In genomic region chr11:123478352-123478986, GRCh38 we compare ENCODE assay signal across 8 cellular contexts. TPM values are rescaled to one million over a fixed set of nuclear protein-coding genes. Genes with fewer than 3 reads are reported as not detected.
DNase-seq lines count a peak whose midpoint lies in the region; ATAC-seq and TF ChIP-seq lines count a peak whose summit lies in the region.

No MANE protein-coding gene starts in this region.

- no peak overlapping the region for H4K91ac ChIP-seq in trophoblast cell (ENCODE audit: low read depth, low read length)

- ATAC-seq in DND-41 (ENCODE audit: insufficient read depth, low read depth) (peak; percentile 83), GM19467 (IDR thresholded peaks at IDR 0.05; ENCODE audit: unreplicated experiment) (no peak), HG02763 (IDR thresholded peaks at IDR 0.05; ENCODE audit: unreplicated experiment) (no peak)
- ATAC-seq in activated naive CD8-positive, alpha-beta T cell treated with anti-CD3 and anti-CD28 coated beads, Interleukin-2, amount 50 U/mL, for 24 hours, result peak; percentile 27

- H3K18ac ChIP-seq in trophoblast cell (ENCODE audit: low read length), result no peak overlapping the region

- peaks cover 50% of the 10 kb centered on the region for H3K4me1 Mint-ChIP-seq in activated naive CD8-positive, alpha-beta T cell treated with anti-CD3 and anti-CD28 coated beads, Interleukin-2, amount 50 U/mL, for 24 hours

- H3K14ac ChIP-seq in trophoblast cell (ENCODE audit: low read length), result no peak overlapping the region

- no peaks in the 10 kb centered on the region for H3K9me3 Mint-ChIP-seq in activated naive CD8-positive, alpha-beta T cell treated with anti-CD3 and anti-CD28 coated beads, Interleukin-2, amount 50 U/mL, for 24 hours

- H2BK12ac ChIP-seq in trophoblast cell (ENCODE audit: low read length), result no peak overlapping the region

- no peak overlapping the region for H2BK120ac ChIP-seq in trophoblast cell (ENCODE audit: insufficient read depth, low read length, poor library complexity)

- no peak overlapping the region for H3K4me2 ChIP-seq in DND-41 (ENCODE audit: insufficient read depth, low read length)
- peak overlapping the region; percentile 58 for H3K4me2 ChIP-seq in OCI-LY7 (ENCODE audit: low read length)
- no peak overlapping the region for H3K4me2 ChIP-seq in trophoblast cell (ENCODE audit: low read length)

- no peaks in the 10 kb centered on the region for H3K9me2 ChIP-seq in OCI-LY7 (ENCODE audit: insufficient read depth, low read length)

- POLR2A ChIA-PET in OCI-LY7 (lab: Charles Lee), result interaction anchor here (0.6 kb wide), 1 partner anchor 12 kb away, joined by 3 read pairs; no protein-coding TSS in a partner anchor

- H3K36me3 ChIP-seq in DND-41 (ENCODE audit: insufficient read depth, low read length) (0 out of 2 replicates have a peak, but pooled peaks cover 4% of the 10 kb centered on the region), OCI-LY7 (ENCODE audit: insufficient read depth, low read length) (no peaks in the 10 kb centered on the region), cardiac muscle cell (no peaks in the 10 kb centered on the region), trophoblast cell (ENCODE audit: control insufficient read depth in 1 of 2, insufficient read depth in 2 of 2, low read length in 2 of 2) (no peaks in the 10 kb centered on the region)

- no CpG with 5 or more reads among the region's 5 CpGs for WGBS in trophoblast cell (ENCODE audit: extremely low coverage, insufficient coverage, insufficient read length)

- H4K8ac ChIP-seq in trophoblast cell (ENCODE audit: low read depth, low read length), result peak overlapping the region; percentile 71

- no peak overlapping the region for H3K4me3 ChIP-seq in DND-41 (ENCODE audit: low read depth in 1 of 2, low read length in 2 of 2)
- no peak overlapping the region for H3K4me3 ChIP-seq in OCI-LY7 (ENCODE audit: low read depth, low read length, poor library complexity, severe bottlenecking)
- no peak overlapping the region for H3K4me3 ChIP-seq in cardiac muscle cell
- no peak overlapping the region for H3K4me3 ChIP-seq in trophoblast cell (ENCODE audit: low read depth, low read length)

- H3K36me3 Mint-ChIP-seq in activated naive CD8-positive, alpha-beta T cell treated with anti-CD3 and anti-CD28 coated beads, Interleukin-2, amount 50 U/mL, for 24 hours (ENCODE audit: low read depth), result peaks cover 11% of the 10 kb centered on the region

- H3K27ac ChIP-seq in DND-41 (ENCODE audit: low read length) (no peak overlapping the region), OCI-LY7 (ENCODE audit: low read depth, low read length, poor library complexity, severe bottlenecking) (no peak overlapping the region), cardiac muscle cell (no peak overlapping the region), trophoblast cell (ENCODE audit: low read depth, low read length) (no peak overlapping the region)

- H3K27ac Mint-ChIP-seq in activated naive CD8-positive, alpha-beta T cell treated with anti-CD3 and anti-CD28 coated beads, Interleukin-2, amount 50 U/mL, for 24 hours, result no peak overlapping the region

- intact Hi-C loops in OCI-LY7 (cut with micrococcal nuclease; ENCODE audit: unreplicated experiment), result loop anchor here (1.0 to 5.0 kb wide), 5 partner anchors 72 to 376 kb away; no protein-coding TSS in a partner anchor

- DNase-seq in DND-41, result peak; percentile 43
- peak; percentile 90 for DNase-seq in KBM-7
- DNase-seq in OCI-LY7 (ENCODE audit: low spot score), result peak; percentile 67
- DNase-seq in activated naive CD8-positive, alpha-beta T cell treated with anti-CD3 and anti-CD28 coated beads, Interleukin-2, amount 50 U/mL, for 24 hours, result no peak
- peak; percentile 84 to 89 for DNase-seq in cardiac muscle cell (ENCODE audit: low read depth in 1 of 2, low spot score in 1 of 2)
- DNase-seq in trophoblast cell, result peak; percentile 25 to 85

- H3K4ac ChIP-seq in trophoblast cell (ENCODE audit: low read depth, low read length), result no peak overlapping the region

- CTCF ChIA-PET in OCI-LY7 (lab: Charles Lee; ENCODE audit: unreplicated experiment), result interaction anchor here (1.0 kb wide), 1 partner anchor 368 kb away, joined by 4 read pairs; no protein-coding TSS in a partner anchor

- H2AK5ac ChIP-seq in trophoblast cell (ENCODE audit: low read length), result no peak overlapping the region

- H4K20me1 ChIP-seq in DND-41 (ENCODE audit: insufficient read depth, low read length), result peaks cover 11% of the 10 kb centered on the region; the same call in 1 of the 2 replicates
- no peaks in the 10 kb centered on the region for H4K20me1 ChIP-seq in OCI-LY7 (ENCODE audit: insufficient read depth, low read length)

- TF ChIP-seq CTCF in DND-41 (IDR thresholded peaks at IDR 0.05; ENCODE audit: borderline replicate concordance, extremely low read depth, low read length, poor library complexity, severe bottlenecking), result peak; percentile 77
- TF ChIP-seq CTCF in OCI-LY7 (conservative IDR thresholded peaks at IDR 0.05; ENCODE audit: low read length), result peak; percentile 94
- peak; percentile 69 for TF ChIP-seq CTCF in cardiac muscle cell (IDR thresholded peaks at IDR 0.05; ENCODE audit: low read depth, low read length)

- in situ Hi-C loops in KBM-7 (cut with MboI; ENCODE audit: low pct_unique_long_range_greater_than_20kb, low sequenced_read_pairs), result no loop called here

- H4K12ac ChIP-seq in trophoblast cell (ENCODE audit: low read depth, low read length), result no peak overlapping the region

- BruUV-seq in OCI-LY7 (replicated peaks; lab: Mats Ljungman, UMichigan), result no TSS peak

- H3K9me3 ChIP-seq in DND-41 (ENCODE audit: insufficient read depth, low read length, severe bottlenecking), result no peaks in the 10 kb centered on the region
- no peaks in the 10 kb centered on the region for H3K9me3 ChIP-seq in OCI-LY7 (ENCODE audit: low read length)
- H3K9me3 ChIP-seq in cardiac muscle cell (ENCODE audit: low read depth), result no peaks in the 10 kb centered on the region
- no peaks in the 10 kb centered on the region for H3K9me3 ChIP-seq in trophoblast cell (ENCODE audit: insufficient read depth, low read depth, low read length)

- H3K23ac ChIP-seq in trophoblast cell (ENCODE audit: low read length), result no peak overlapping the region

- H3K4me1 ChIP-seq in DND-41 (ENCODE audit: insufficient read depth, low read length) (no peaks in the 10 kb centered on the region), OCI-LY7 (ENCODE audit: insufficient read depth, low read length, poor library complexity, severe bottlenecking) (peaks cover 11% of the 10 kb centered on the region), cardiac muscle cell (ENCODE audit: low read depth) (peaks cover 25% of the 10 kb centered on the region), trophoblast cell (ENCODE audit: control insufficient read depth in 1 of 2, insufficient read depth in 2 of 2, low read length in 2 of 2) (peaks cover 0 to 2% of the 10 kb centered on the region in 2 experiments)

- no peak overlapping the region for H2BK5ac ChIP-seq in trophoblast cell (ENCODE audit: low read depth, low read length, poor library complexity)

- no peaks in the 10 kb centered on the region for H3K79me2 ChIP-seq in DND-41 (ENCODE audit: insufficient read depth, low read length)
- no peaks in the 10 kb centered on the region for H3K79me2 ChIP-seq in OCI-LY7 (ENCODE audit: insufficient read depth, low read depth, low read length)
- H3K79me2 ChIP-seq in trophoblast cell (ENCODE audit: control insufficient read depth, insufficient read depth, low read length, poor library complexity), result no peaks in the 10 kb centered on the region

- H3K27me3 Mint-ChIP-seq in activated naive CD8-positive, alpha-beta T cell treated with anti-CD3 and anti-CD28 coated beads, Interleukin-2, amount 50 U/mL, for 24 hours, result no peaks in the 10 kb centered on the region

- H2AFZ ChIP-seq in DND-41 (ENCODE audit: low read depth, low read length) (peak overlapping the region; percentile 45; the same call in 1 of the 2 replicates), OCI-LY7 (ENCODE audit: low read length) (peak overlapping the region; percentile 97), trophoblast cell (ENCODE audit: insufficient read depth, low read length, poor library complexity) (peak overlapping the region; percentile 66)

- no peaks in the 10 kb centered on the region for H3K27me3 ChIP-seq in DND-41 (ENCODE audit: insufficient read depth, low read length, poor library complexity)
- no peaks in the 10 kb centered on the region for H3K27me3 ChIP-seq in cardiac muscle cell
- H3K27me3 ChIP-seq in trophoblast cell (ENCODE audit: insufficient read depth, low read length), result no peaks in the 10 kb centered on the region

- H3K9ac ChIP-seq in DND-41 (ENCODE audit: low read depth, low read length), result no peak overlapping the region
- peak overlapping the region; percentile 23 for H3K9ac ChIP-seq in trophoblast cell (ENCODE audit: low read length)

- H3K4me3 Mint-ChIP-seq in activated naive CD8-positive, alpha-beta T cell treated with anti-CD3 and anti-CD28 coated beads, Interleukin-2, amount 50 U/mL, for 24 hours, result no peak overlapping the region

- peaks cover 1% of the 10 kb centered on the region for H3K79me1 ChIP-seq in trophoblast cell (ENCODE audit: low read length)

RNA-seq across cellular contexts. Expression of gene GRAMD1B, which starts 48.4 kb away (rescaled TPM):
- total RNA-seq in OCI-LY7 (2014; rRNA removed; shearing (Covaris generic)), result 0.16 TPM in 1 of 2 replicates, not detected in the other
- total RNA-seq in OCI-LY7 (2022), result not detected in 2 replicates
- 47.4 and 81.5 TPM in 2 replicates for total RNA-seq in cardiac muscle cell
- 15.5 and 25.5 TPM in 2 replicates for polyA plus RNA-seq in cardiac muscle cell
- polyA plus RNA-seq in trophoblast cell (2013), result 8.6 and 10.2 TPM in 2 replicates

Comparison
In these comparisons a context has a peak if more than half of its experiments do, and no peak if none do; other contexts are left out.
1. ATAC-seq: peak in DND-41 (single experiment) and activated naive CD8-positive, alpha-beta T cell treated with anti-CD3 and anti-CD28 coated beads, Interleukin-2, amount 50 U/mL, for 24 hours (single experiment); none in GM19467 (single experiment) and HG02763 (single experiment).
2. H2AFZ ChIP-seq: peak in every context shown above with its lines; median percentile 97 in OCI-LY7; 66 in trophoblast cell; 45 in DND-41.
3. RNA of gene GRAMD1B, which starts 48.4 kb away (total RNA-seq): 47.4 to 81.5 TPM in cardiac muscle cell; 0.16 TPM in OCI-LY7; every median in the first group is over 10 times any median in the second.
4. Peak in every context shown above with its lines, with median percentiles within 50 percentile points of each other: CTCF ChIP-seq.